26 cellular contexts compared by ENCODE assay signal in the genomic region with DNA sequence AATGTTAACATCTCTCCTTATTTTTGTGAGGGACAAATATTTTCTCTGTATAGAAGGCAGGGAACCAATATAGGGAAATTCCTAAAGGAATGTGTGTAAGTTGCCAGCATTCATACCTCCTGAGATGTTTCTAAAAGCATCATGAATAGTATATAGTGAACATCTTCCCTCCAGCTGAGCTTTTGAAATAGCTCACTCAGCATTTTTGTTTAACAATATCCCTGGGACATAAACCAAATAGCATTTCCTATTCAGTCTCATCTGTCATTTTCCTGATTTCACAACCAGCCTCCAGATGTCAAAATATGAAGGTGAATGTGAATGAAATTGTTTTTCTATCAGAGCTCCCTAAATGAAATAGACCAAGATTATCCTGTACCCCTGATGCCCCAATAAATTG.
"Had no signal": no experiment of that assay in that cellular context is flagged by ENCODE, and none has a peak within 500 bp of the region (broad histone marks: within the 10 kb centered on the region; RNA-seq: fewer than 3 reads in every experiment).

No MANE protein-coding gene starts in this region.

- H3K27me3 Mint-ChIP-seq: activated naive CD8-positive, alpha-beta T cell; effector memory CD8-positive, alpha-beta T cell; natural killer cell treated with Interleukin-12 subunit alpha and Interleukin-12 subunit beta and Interleukin-15 and Interleukin-18, amount 100 ng/mL, for 72 hours had no signal

- FAIRE-seq: endothelial cell of umbilical vein had no signal

- H3K27me3 ChIP-seq: adrenal gland, ascending aorta, brain microvascular endothelial cell, neutrophil, ovary, spleen, testis, vagina had no signal

- H3K36me3 ChIP-seq: adrenal gland, ascending aorta, brain microvascular endothelial cell, neutrophil, ovary, prostate gland, spleen, vagina had no signal

- DNase-seq: activated CD4-positive, alpha-beta T cell treated with anti-CD3 and anti-CD28 coated beads for 4 hours; activated CD4-positive, alpha-beta T cell treated with anti-CD3 and anti-CD28 coated beads, Interleukin-2, amount 50 U/mL, for 48 hours; activated CD4-positive, CD25-positive, alpha-beta regulatory T cell; activated CD8-positive, alpha-beta memory T cell treated with anti-CD3 and anti-CD28 coated beads, Interleukin-2, amount 50 U/mL, for 48 hours; activated naive CD4-positive, alpha-beta T cell; activated T-cell treated with anti-CD3 and anti-CD28 coated beads, Interleukin-2, amount 50 U/mL, for 4 hours; adrenal gland; brain microvascular endothelial cell; central memory CD4-positive, alpha-beta T cell; effector memory CD8-positive, alpha-beta T cell; hippocampal formation; left ventricle myocardium superior; midbrain; ovary; spleen; stimulated activated CD4-positive, alpha-beta T cell treated with anti-CD3 and anti-CD28 coated beads, Interleukin-4, amount 100 ng/mL, for 1 hour; stimulated activated naive CD4-positive, alpha-beta T cell; testis had no signal

- H3K9me3 ChIP-seq: neutrophil, ovary, prostate gland, testis, vagina had no signal

- H3K4me3 ChIP-seq: adrenal gland, ascending aorta, ovary, prostate gland, spleen, testis, vagina had no signal

- H3K27ac Mint-ChIP-seq: activated naive CD8-positive, alpha-beta T cell; activated T-helper 2 cell treated with anti-CD3 and anti-CD28 coated beads, Interferon-gamma antibody, Interleukin-2, Interleukin-4, amounts not matched to agents 10 μg/mL and 5 μg/mL and 100 μg/mL, durations not matched to agents 14 hours and 24 hours and 36 hours; effector memory CD8-positive, alpha-beta T cell; natural killer cell treated with Interleukin-12 subunit alpha and Interleukin-12 subunit beta and Interleukin-15 and Interleukin-18, amount 100 ng/mL, for 72 hours had no signal

- H3K27ac ChIP-seq: adrenal gland, ascending aorta, brain microvascular endothelial cell, neutrophil, ovary, prostate gland, spleen, testis, vagina had no signal

- H3K4me3 Mint-ChIP-seq: activated naive CD8-positive, alpha-beta T cell; activated T-cell treated with anti-CD3 and anti-CD28 coated beads, Interleukin-2, amount 50 U/mL, for 4 hours; effector memory CD8-positive, alpha-beta T cell; natural killer cell treated with Interleukin-12 subunit alpha and Interleukin-12 subunit beta and Interleukin-15 and Interleukin-18, amount 100 ng/mL, for 72 hours had no signal

- H3K4me1 ChIP-seq: ascending aorta, prostate gland, testis, vagina had no signal
